In genomic region chr17:81733507-81734404, GRCh38 we compare ENCODE assay signal across 8 cellular contexts. TPM values are rescaled to one million over a fixed set of nuclear protein-coding genes. Genes with fewer than 3 reads are reported as not detected.
A peak's percentile ranks its signal among the peaks of the same experiment; 100 is the strongest.
DNase-seq lines count a peak whose midpoint lies in the region; ATAC-seq, FAIRE-seq and TF ChIP-seq lines count a peak whose summit lies in the region.

No MANE protein-coding gene starts in this region.

- TF ChIP-seq CTCF in progenitor cell of endocrine pancreas (IDR thresholded peaks at IDR 0.05; ENCODE audit: unreplicated experiment), result peak; percentile 91

- POLR2A ChIA-PET in activated naive CD8-positive, alpha-beta T cell treated with anti-CD3 and anti-CD28 coated beads, Interleukin-2, amount 10 ng/mL, durations not matched to agents 7 days and 5 days (lab: Charles Lee), result interaction anchor here (0.6 to 1.9 kb wide), 3 partner anchors 16 to 133 kb away, joined by 3 to 6 read pairs (median 5); partner anchors contain the start of gene MCRIP1

- intact Hi-C loops in Right ventricle myocardium superior (cut with DNase I), result no loop called here

- H3K4me1 Mint-ChIP-seq in activated naive CD8-positive, alpha-beta T cell treated with anti-CD3 and anti-CD28 coated beads, Interleukin-2, amount 10 ng/mL, durations not matched to agents 7 days and 5 days, result peaks cover 8% of the 10 kb centered on the region
- no peaks in the 10 kb centered on the region for H3K4me1 Mint-ChIP-seq in progenitor cell of endocrine pancreas (ENCODE audit: low read depth)

- DNase-seq in GM12891 (ENCODE audit: insufficient read length, low spot score) (peak; percentile 96), NCI-H1105 (lab: John Stamatoyannopoulos, UW) (peak; percentile 35), SKM-1 (lab: John Stamatoyannopoulos, UW; ENCODE audit: unreplicated experiment) (peak; percentile 72), Right ventricle myocardium superior (peak; percentile 89), progenitor cell of endocrine pancreas (ENCODE audit: low spot score, unreplicated experiment) (peak; percentile 75)
- DNase-seq in activated naive CD8-positive, alpha-beta T cell treated with anti-CD3 and anti-CD28 coated beads, Interleukin-2, amount 10 ng/mL, durations not matched to agents 7 days and 5 days, result peak; percentile 80

- H3K4me3 Mint-ChIP-seq in activated naive CD8-positive, alpha-beta T cell treated with anti-CD3 and anti-CD28 coated beads, Interleukin-2, amount 10 ng/mL, durations not matched to agents 7 days and 5 days, result no peak overlapping the region
- no peak overlapping the region for H3K4me3 Mint-ChIP-seq in progenitor cell of endocrine pancreas (ENCODE audit: low read depth)

- H3K9me3 Mint-ChIP-seq in activated naive CD8-positive, alpha-beta T cell treated with anti-CD3 and anti-CD28 coated beads, Interleukin-2, amount 10 ng/mL, durations not matched to agents 7 days and 5 days, result no peaks in the 10 kb centered on the region
- no peaks in the 10 kb centered on the region for H3K9me3 Mint-ChIP-seq in progenitor cell of endocrine pancreas (ENCODE audit: low read depth)

- H3K27ac Mint-ChIP-seq in activated naive CD8-positive, alpha-beta T cell treated with anti-CD3 and anti-CD28 coated beads, Interleukin-2, amount 10 ng/mL, durations not matched to agents 7 days and 5 days, result no peak overlapping the region
- no peak overlapping the region for H3K27ac Mint-ChIP-seq in progenitor cell of endocrine pancreas

- no peak for TF ChIP-seq POLR2A in GM12891 (IDR thresholded peaks at IDR 0.05; ENCODE audit: low read depth, low read length)

- no peaks in the 10 kb centered on the region for H3K36me3 Mint-ChIP-seq in activated naive CD8-positive, alpha-beta T cell treated with anti-CD3 and anti-CD28 coated beads, Interleukin-2, amount 10 ng/mL, durations not matched to agents 7 days and 5 days
- H3K36me3 Mint-ChIP-seq in progenitor cell of endocrine pancreas (ENCODE audit: insufficient read depth), result no peaks in the 10 kb centered on the region

- FAIRE-seq in GM12891 (lab: Jason Lieb, UNC), result peak; percentile 88

- peak; percentile 79 for ATAC-seq in activated naive CD8-positive, alpha-beta T cell treated with anti-CD3 and anti-CD28 coated beads, Interleukin-2, amount 10 ng/mL, durations not matched to agents 7 days and 5 days (ENCODE audit: low read depth)
- peak; percentile 92 for ATAC-seq in Right ventricle myocardium superior (ENCODE audit: poor library complexity)
- no peak for ATAC-seq in GM19351 (IDR thresholded peaks at IDR 0.05; ENCODE audit: unreplicated experiment)
- no peak for ATAC-seq in HG03097 (IDR thresholded peaks at IDR 0.05; ENCODE audit: low FRiP score, unreplicated experiment)

- H3K27me3 Mint-ChIP-seq in activated naive CD8-positive, alpha-beta T cell treated with anti-CD3 and anti-CD28 coated beads, Interleukin-2, amount 10 ng/mL, durations not matched to agents 7 days and 5 days, result peaks cover 19% of the 10 kb centered on the region
- peaks cover 19% of the 10 kb centered on the region for H3K27me3 Mint-ChIP-seq in progenitor cell of endocrine pancreas

TF ChIP-seq in GM12891, 5 proteins besides CTCF, POLR2A, EP300 and RAD21:
- TF ChIP-seq TAF1 (IDR thresholded peaks at IDR 0.05; ENCODE audit: low read depth, low read length) (no peak), SPI1 (IDR thresholded peaks at IDR 0.05; ENCODE audit: low read depth, low read length) (no peak), POU2F2 (IDR thresholded peaks at IDR 0.05; ENCODE audit: low read depth, low read length) (no peak), PAX5 (IDR thresholded peaks at IDR 0.05; ENCODE audit: insufficient read depth, low read length, severe bottlenecking) (no peak), POLR2AphosphoS5 (IDR thresholded peaks at IDR 0.05; ENCODE audit: low read depth, low read length) (no peak)

RNA-seq across cellular contexts. Expression of gene SLC25A10, which starts 21.7 kb away (rescaled TPM):
- polyA plus RNA-seq in GM12891 (2012; ENCODE audit: low read depth, missing spikeins), result 14.0 TPM
- 10 to 100 TPM; 22.0 to 25.1 TPM for total RNA-seq in activated naive CD8-positive, alpha-beta T cell treated with anti-CD3 and anti-CD28 coated beads, Interleukin-2, amount 10 ng/mL, durations not matched to agents 7 days and 5 days
- 7.0 TPM for total RNA-seq in Right ventricle myocardium superior
- total RNA-seq in progenitor cell of endocrine pancreas, result 36.9 and 40.9 TPM in 2 replicates

RNA-seq across cellular contexts. Expression of gene MRPL12, which starts 30.6 kb away (rescaled TPM):
- polyA plus RNA-seq in GM12891 (2012; ENCODE audit: low read depth, missing spikeins), result 103 TPM
- total RNA-seq in activated naive CD8-positive, alpha-beta T cell treated with anti-CD3 and anti-CD28 coated beads, Interleukin-2, amount 10 ng/mL, durations not matched to agents 7 days and 5 days, result 10 to 100 TPM; 55.1 to 59.2 TPM
- total RNA-seq in Right ventricle myocardium superior (173 TPM), progenitor cell of endocrine pancreas (63.6 and 63.9 TPM in 2 replicates)

RNA-seq across cellular contexts. Expression of gene HGS, which starts 49.9 kb away (rescaled TPM):
- polyA plus RNA-seq in GM12891 (2012; ENCODE audit: low read depth, missing spikeins), result 51.7 TPM
- total RNA-seq in activated naive CD8-positive, alpha-beta T cell treated with anti-CD3 and anti-CD28 coated beads, Interleukin-2, amount 10 ng/mL, durations not matched to agents 7 days and 5 days, result 100 to 1,000 TPM; 152 to 164 TPM
- total RNA-seq in Right ventricle myocardium superior (34.5 TPM), progenitor cell of endocrine pancreas (127 and 141 TPM in 2 replicates)

RNA-seq across cellular contexts. Expression of gene ARL16, which starts 50.2 kb away (rescaled TPM):
- 24.0 TPM for polyA plus RNA-seq in GM12891 (2012; ENCODE audit: low read depth, missing spikeins)
- total RNA-seq in activated naive CD8-positive, alpha-beta T cell treated with anti-CD3 and anti-CD28 coated beads, Interleukin-2, amount 10 ng/mL, durations not matched to agents 7 days and 5 days, result 10 to 100 TPM; 17.7 to 19.0 TPM
- 11.9 TPM for total RNA-seq in Right ventricle myocardium superior
- total RNA-seq in progenitor cell of endocrine pancreas, result 42.1 TPM in 2 replicates

Comparison
In these comparisons a context has a peak if more than half of its experiments do, and no peak if none do; other contexts are left out.
1. DNase-seq: peak in every context shown above with its lines; median percentile 96 in GM12891; 89 in Right ventricle myocardium superior; 80 in activated naive CD8-positive, alpha-beta T cell treated with anti-CD3 and anti-CD28 coated beads, Interleukin-2, amount 10 ng/mL, durations not matched to agents 7 days and 5 days; 75 in progenitor cell of endocrine pancreas; 72 in SKM-1; 35 in NCI-H1105.
2. ATAC-seq: peak in activated naive CD8-positive, alpha-beta T cell treated with anti-CD3 and anti-CD28 coated beads, Interleukin-2, amount 10 ng/mL, durations not matched to agents 7 days and 5 days (single experiment) and Right ventricle myocardium superior (single experiment); none in GM19351 (single experiment) and HG03097 (single experiment).